ENCODE assay signal across 1 cellular context in genomic region chr1:181038399-181038873, GRCh38.
TF ChIP-seq lines count a peak whose summit lies in the region.

No MANE protein-coding gene starts in this region.

TF ChIP-seq in H1, 55 proteins besides CTCF, POLR2A, EP300 and RAD21:
- no peak for TF ChIP-seq ATF2 (IDR thresholded peaks at IDR 0.05; ENCODE audit: low read length)
- no peak for TF ChIP-seq BRCA1 (IDR thresholded peaks at IDR 0.05; ENCODE audit: low read depth, low read length)
- peak; percentile 86 for TF ChIP-seq JUND (IDR thresholded peaks at IDR 0.05; ENCODE audit: low read length)
- TF ChIP-seq RFX5 (IDR thresholded peaks at IDR 0.05; ENCODE audit: borderline replicate concordance, low read depth, low read length), result peak; percentile 27; the same call in 1 of the 2 replicates
- no peak for TF ChIP-seq FOSL1 (IDR thresholded peaks at IDR 0.05; ENCODE audit: insufficient read depth, low read depth, low read length)
- 0 out of 2 replicates have a peak, but pooled peaks have one; percentile 31 for TF ChIP-seq KDM1A (IDR thresholded peaks at IDR 0.05; ENCODE audit: borderline replicate concordance, low read length)
- TF ChIP-seq SRF (IDR thresholded peaks at IDR 0.05; ENCODE audit: low read depth, low read length), result peak; percentile 55; the same call in 1 of the 2 replicates
- TF ChIP-seq CREB1 (IDR thresholded peaks at IDR 0.05), result peak; percentile 76; the same call in 1 of the 2 replicates
